Comparison of ENCODE assay signal across 8 cellular contexts in genomic region chr4:112234952-112235609, GRCh38. TPM values are rescaled to one million over a fixed set of nuclear protein-coding genes. Genes with fewer than 3 reads are reported as not detected.
A peak's percentile ranks its signal among the peaks of the same experiment; 100 is the strongest.
DNase-seq lines count a peak whose midpoint lies in the region; ATAC-seq and TF ChIP-seq lines count a peak whose summit lies in the region.

No MANE protein-coding gene starts in this region.

- in situ Hi-C loops in GM13976 (cut with MboI; ENCODE audit: low sequenced_read_pairs, unreplicated experiment) = loop anchor here (5.0 kb wide), 1 partner anchor 133 kb away; no protein-coding TSS in a partner anchor

- TF ChIP-seq CTCF in BE2C (IDR thresholded peaks at IDR 0.05; ENCODE audit: low read depth, low read length) (peak; percentile 89), GM13976 (IDR thresholded peaks at IDR 0.05; ENCODE audit: borderline replicate concordance, control extremely low read depth, extremely low read depth, insufficient read depth, missing control alignments) (peak; percentile 61), fibroblast of mammary gland (conservative IDR thresholded peaks at IDR 0.05; ENCODE audit: control insufficient read depth, insufficient read depth, low read depth, low read length) (peak; percentile 94)

- no peaks in the 10 kb centered on the region for H3K4me1 ChIP-seq in BE2C

- no peaks in the 10 kb centered on the region for H3K9me3 ChIP-seq in BE2C

- H3K4me3 ChIP-seq in BE2C (ENCODE audit: low read depth, low read length) (no peak overlapping the region), fibroblast of mammary gland (ENCODE audit: control insufficient read depth, low read depth, low read length) (no peak overlapping the region)

- DNase-seq in BE2C (peak; percentile 65), GM13976 (ENCODE audit: low spot score) (peak; percentile 58), NCI-H526 treated with DMSO at 0.1 percent for 48 hours (lab: John Stamatoyannopoulos, UW) (peak; percentile 42), fibroblast of mammary gland (ENCODE audit: low read depth) (peak; percentile 94), nucleus accumbens (lab: John Stamatoyannopoulos, UW) (peak in 38 of 56 donors; percentile 1 to 81 (median 23))
- DNase-seq in activated CD8-positive, alpha-beta memory T cell treated with anti-CD3 and anti-CD28 coated beads, Interleukin-2, amount 50 U/mL, for 24 hours (ENCODE audit: extremely low read depth) = peak; percentile 8

- ATAC-seq in GM18519 (IDR thresholded peaks at IDR 0.05; ENCODE audit: low FRiP score, unreplicated experiment) = no peak
- no peak for ATAC-seq in GM19035 (IDR thresholded peaks at IDR 0.05; ENCODE audit: unreplicated experiment)

- no peaks in the 10 kb centered on the region for H3K27me3 ChIP-seq in BE2C

- H3K36me3 ChIP-seq in BE2C = peaks cover 3% of the 10 kb centered on the region; the same call in 1 of the 2 replicates

RNA-seq across cellular contexts. Expression of gene AP1AR, which starts 3.5 kb away (rescaled TPM):
- polyA plus RNA-seq in BE2C (2012; ENCODE audit: insufficient read depth, insufficient read length, low read depth) = 9.4 TPM

RNA-seq across cellular contexts. Expression of gene TIFA, which starts 50.6 kb away (rescaled TPM):
- polyA plus RNA-seq in BE2C (2012; ENCODE audit: insufficient read depth, insufficient read length, low read depth) = 1.4 TPM

Comparison
In these comparisons a context has a peak if more than half of its experiments do, and no peak if none do; other contexts are left out.
1. DNase-seq: peak in every context shown above with its lines; median percentile 94 in fibroblast of mammary gland; 65 in BE2C; 58 in GM13976; 42 in NCI-H526 treated with DMSO at 0.1 percent for 48 hours; 23 in nucleus accumbens; 8 in activated CD8-positive, alpha-beta memory T cell treated with anti-CD3 and anti-CD28 coated beads, Interleukin-2, amount 50 U/mL, for 24 hours.